In genomic region chr2:208413931-208414330, GRCh38 we compare ENCODE assay signal across 3 cellular contexts.
"Had no signal": no experiment of that assay in that cellular context is flagged by ENCODE, and none has a peak within 500 bp of the region (broad histone marks: within the 10 kb centered on the region; RNA-seq: fewer than 3 reads in every experiment).

No MANE protein-coding gene starts in this region.

- H3K4me3 ChIP-seq: GM12878 had no signal

- ATAC-seq: GM12878 had no signal

- DNase-seq: GDM1, GF-D8 had no signal
